1 cellular context compared by ENCODE assay signal in the genomic region with DNA sequence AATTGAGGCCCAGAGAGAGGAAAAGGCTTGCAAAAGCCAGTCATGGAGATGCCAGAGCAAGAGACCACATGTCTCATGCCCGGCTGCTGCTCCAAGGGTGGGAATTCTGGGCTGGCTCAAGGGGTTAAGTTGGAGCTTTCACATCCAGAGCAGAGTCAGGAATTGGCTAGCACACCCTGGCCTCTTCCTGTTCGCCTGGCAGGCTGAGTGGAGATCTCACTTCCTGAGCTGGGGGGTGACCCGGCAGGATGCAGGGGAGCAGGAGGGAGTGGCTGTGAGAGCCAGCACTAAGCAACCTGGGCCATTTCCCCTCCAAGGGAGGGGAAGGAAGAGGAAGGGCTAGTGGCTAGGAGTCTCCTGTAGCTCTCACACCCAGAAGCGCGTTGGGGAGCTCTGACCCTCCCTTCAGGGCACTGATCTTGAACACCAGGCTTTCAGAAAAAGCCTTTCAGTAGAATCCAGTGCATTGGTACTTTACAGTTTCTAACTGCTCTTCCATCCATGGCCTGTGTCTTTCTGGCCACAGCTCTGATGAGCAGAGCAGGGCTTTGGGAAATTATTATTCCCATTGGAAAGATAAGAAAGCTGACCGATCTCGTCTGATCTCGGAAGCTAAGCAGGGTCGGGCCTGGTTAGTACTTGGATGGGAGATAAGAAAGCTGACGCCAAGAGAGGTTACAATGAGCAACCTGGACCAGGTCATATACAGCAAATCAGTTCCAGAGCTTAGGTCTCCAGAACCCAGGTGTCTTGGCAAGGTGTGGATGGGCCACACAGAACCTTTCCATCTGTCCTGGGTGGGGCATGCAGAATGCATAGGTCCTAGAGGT.
TF ChIP-seq lines count a peak whose summit lies in the region.

No MANE protein-coding gene starts in this region.

TF ChIP-seq in HEK293T, 16 proteins besides CTCF, POLR2A, EP300 and RAD21 (continued from another document):
- TF ChIP-seq, protein P1, sequence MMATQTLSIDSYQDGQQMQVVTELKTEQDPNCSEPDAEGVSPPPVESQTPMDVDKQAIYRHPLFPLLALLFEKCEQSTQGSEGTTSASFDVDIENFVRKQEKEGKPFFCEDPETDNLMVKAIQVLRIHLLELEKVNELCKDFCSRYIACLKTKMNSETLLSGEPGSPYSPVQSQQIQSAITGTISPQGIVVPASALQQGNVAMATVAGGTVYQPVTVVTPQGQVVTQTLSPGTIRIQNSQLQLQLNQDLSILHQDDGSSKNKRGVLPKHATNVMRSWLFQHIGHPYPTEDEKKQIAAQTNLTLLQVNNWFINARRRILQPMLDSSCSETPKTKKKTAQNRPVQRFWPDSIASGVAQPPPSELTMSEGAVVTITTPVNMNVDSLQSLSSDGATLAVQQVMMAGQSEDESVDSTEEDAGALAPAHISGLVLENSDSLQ (IDR thresholded peaks at IDR 0.05): no peak
- no peak for TF ChIP-seq CTBP1 (IDR thresholded peaks at IDR 0.05; ENCODE audit: borderline replicate concordance)
